Comparison of ENCODE assay signal across 2 cellular contexts in the genomic region with DNA sequence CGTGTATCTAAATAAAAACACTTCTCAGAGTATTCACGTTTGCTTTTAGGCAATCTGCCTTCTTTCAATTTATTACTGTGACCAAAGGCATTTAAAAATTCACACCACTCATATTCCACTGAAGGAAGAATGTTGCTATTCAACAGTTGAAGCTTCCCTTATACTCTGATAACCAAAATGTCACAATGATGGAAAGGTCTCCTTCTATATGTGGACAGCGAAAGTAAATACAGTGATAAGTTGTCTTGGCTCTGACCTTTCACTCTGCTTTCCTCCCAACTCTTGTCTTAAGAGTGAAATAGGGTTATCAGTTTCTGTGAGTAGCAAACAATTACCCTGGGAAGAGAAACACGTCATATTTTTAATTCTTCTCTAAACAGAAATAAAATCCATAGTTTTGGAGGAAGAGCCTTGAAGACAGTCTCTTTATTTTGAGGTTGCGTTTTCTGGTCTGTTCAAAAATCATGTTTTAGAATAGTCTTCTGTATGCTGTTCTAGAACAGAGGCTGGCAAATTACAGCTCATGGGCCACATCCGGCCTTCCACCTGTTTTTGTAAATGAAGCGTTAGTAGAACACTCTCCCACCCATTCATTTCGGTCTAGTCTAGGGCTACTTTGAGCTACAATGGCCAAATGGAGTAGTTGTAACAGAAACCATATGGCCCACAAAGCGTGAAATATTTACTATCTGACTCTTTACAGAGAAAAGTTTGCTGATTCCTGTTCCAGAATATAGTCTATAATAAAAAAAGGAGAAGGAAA.
TF ChIP-seq lines count a peak whose summit lies in the region.

No MANE protein-coding gene starts in this region.

TF ChIP-seq in HEK293, 187 proteins besides CTCF, POLR2A, EP300 and RAD21:
- TF ChIP-seq TRIM28 (IDR thresholded peaks at IDR 0.05; ENCODE audit: borderline replicate concordance, low read length) = 0 out of 2 replicates have a peak, but pooled peaks have one; percentile 14
- TF ChIP-seq, protein P1, sequence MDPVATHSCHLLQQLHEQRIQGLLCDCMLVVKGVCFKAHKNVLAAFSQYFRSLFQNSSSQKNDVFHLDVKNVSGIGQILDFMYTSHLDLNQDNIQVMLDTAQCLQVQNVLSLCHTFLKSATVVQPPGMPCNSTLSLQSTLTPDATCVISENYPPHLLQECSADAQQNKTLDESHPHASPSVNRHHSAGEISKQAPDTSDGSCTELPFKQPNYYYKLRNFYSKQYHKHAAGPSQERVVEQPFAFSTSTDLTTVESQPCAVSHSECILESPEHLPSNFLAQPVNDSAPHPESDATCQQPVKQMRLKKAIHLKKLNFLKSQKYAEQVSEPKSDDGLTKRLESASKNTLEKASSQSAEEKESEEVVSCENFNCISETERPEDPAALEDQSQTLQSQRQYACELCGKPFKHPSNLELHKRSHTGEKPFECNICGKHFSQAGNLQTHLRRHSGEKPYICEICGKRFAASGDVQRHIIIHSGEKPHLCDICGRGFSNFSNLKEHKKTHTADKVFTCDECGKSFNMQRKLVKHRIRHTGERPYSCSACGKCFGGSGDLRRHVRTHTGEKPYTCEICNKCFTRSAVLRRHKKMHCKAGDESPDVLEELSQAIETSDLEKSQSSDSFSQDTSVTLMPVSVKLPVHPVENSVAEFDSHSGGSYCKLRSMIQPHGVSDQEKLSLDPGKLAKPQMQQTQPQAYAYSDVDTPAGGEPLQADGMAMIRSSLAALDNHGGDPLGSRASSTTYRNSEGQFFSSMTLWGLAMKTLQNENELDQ (tag by site-specific recombination; IDR thresholded peaks at IDR 0.05; ENCODE audit: low read depth) = no peak
- no peak for TF ChIP-seq ZNF292 (tag by site-specific recombination; IDR thresholded peaks at IDR 0.05; ENCODE audit: borderline replicate concordance, low read depth)
- TF ChIP-seq ZNF311 (tag by site-specific recombination; IDR thresholded peaks at IDR 0.05; ENCODE audit: borderline replicate concordance) = no peak
- TF ChIP-seq, protein P2, sequence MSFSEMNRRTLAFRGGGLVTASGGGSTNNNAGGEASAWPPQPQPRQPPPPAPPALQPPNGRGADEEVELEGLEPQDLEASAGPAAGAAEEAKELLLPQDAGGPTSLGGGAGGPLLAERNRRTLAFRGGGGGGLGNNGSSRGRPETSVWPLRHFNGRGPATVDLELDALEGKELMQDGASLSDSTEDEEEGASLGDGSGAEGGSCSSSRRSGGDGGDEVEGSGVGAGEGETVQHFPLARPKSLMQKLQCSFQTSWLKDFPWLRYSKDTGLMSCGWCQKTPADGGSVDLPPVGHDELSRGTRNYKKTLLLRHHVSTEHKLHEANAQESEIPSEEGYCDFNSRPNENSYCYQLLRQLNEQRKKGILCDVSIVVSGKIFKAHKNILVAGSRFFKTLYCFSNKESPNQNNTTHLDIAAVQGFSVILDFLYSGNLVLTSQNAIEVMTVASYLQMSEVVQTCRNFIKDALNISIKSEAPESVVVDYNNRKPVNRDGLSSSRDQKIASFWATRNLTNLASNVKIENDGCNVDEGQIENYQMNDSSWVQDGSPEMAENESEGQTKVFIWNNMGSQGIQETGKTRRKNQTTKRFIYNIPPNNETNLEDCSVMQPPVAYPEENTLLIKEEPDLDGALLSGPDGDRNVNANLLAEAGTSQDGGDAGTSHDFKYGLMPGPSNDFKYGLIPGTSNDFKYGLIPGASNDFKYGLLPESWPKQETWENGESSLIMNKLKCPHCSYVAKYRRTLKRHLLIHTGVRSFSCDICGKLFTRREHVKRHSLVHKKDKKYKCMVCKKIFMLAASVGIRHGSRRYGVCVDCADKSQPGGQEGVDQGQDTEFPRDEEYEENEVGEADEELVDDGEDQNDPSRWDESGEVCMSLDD (tag by site-specific recombination; IDR thresholded peaks at IDR 0.05) = no peak
- TF ChIP-seq TCF7L2 (IDR thresholded peaks at IDR 0.05; ENCODE audit: borderline replicate concordance, low read depth, low read length) = 0 out of 2 replicates have a peak, but pooled peaks have one; percentile 25
- TF ChIP-seq, protein P3, sequence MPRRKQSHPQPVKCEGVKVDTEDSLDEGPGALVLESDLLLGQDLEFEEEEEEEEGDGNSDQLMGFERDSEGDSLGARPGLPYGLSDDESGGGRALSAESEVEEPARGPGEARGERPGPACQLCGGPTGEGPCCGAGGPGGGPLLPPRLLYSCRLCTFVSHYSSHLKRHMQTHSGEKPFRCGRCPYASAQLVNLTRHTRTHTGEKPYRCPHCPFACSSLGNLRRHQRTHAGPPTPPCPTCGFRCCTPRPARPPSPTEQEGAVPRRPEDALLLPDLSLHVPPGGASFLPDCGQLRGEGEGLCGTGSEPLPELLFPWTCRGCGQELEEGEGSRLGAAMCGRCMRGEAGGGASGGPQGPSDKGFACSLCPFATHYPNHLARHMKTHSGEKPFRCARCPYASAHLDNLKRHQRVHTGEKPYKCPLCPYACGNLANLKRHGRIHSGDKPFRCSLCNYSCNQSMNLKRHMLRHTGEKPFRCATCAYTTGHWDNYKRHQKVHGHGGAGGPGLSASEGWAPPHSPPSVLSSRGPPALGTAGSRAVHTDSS (tag by site-specific recombination; IDR thresholded peaks at IDR 0.05) = no peak
TF ChIP-seq in HEK293: peak in this region for 2.

TF ChIP-seq in K562, 482 proteins besides CTCF, POLR2A, EP300 and RAD21:
- TF ChIP-seq FIP1L1 (IDR thresholded peaks at IDR 0.05; ENCODE audit: low read depth, low read length, poor library complexity, severe bottlenecking) (no peak), MCM7 (IDR thresholded peaks at IDR 0.05) (no peak), RBM15 (IDR thresholded peaks at IDR 0.05; ENCODE audit: insufficient read depth, low read length) (no peak), POU5F1 (IDR thresholded peaks at IDR 0.05; ENCODE audit: borderline replicate concordance, low read depth, low read length, partially characterized antibody) (no peak), SMAD2 (IDR thresholded peaks at IDR 0.05; ENCODE audit: low read depth, low read length) (no peak), FOXA3 (CRISPR knock-in tag; conservative IDR thresholded peaks at IDR 0.05 in 1 of 2, IDR thresholded peaks at IDR 0.05 in 1 of 2) (0 out of 4 replicates have a peak, but pooled peaks of 1 of the 2 experiments have one; percentile 12), MCM3 (IDR thresholded peaks at IDR 0.05) (no peak), ASH1L (IDR thresholded peaks at IDR 0.05; ENCODE audit: borderline replicate concordance, low read depth, partially characterized antibody) (no peak), ZNF12 (CRISPR knock-in tag; IDR thresholded peaks at IDR 0.05) (no peak), LCOR (CRISPR knock-in tag; IDR thresholded peaks at IDR 0.05) (no peak), CBFA2T2 (conservative IDR thresholded peaks at IDR 0.05) (no peak), CSDE1 (IDR thresholded peaks at IDR 0.05) (no peak), TFAM (CRISPR knock-in tag; conservative IDR thresholded peaks at IDR 0.05) (no peak), CEBPB (tag; IDR thresholded peaks at IDR 0.05) (no peak), ZNF668 (CRISPR knock-in tag; IDR thresholded peaks at IDR 0.05) (no peak), NR2C2 (CRISPR knock-in tag; IDR thresholded peaks at IDR 0.05) (no peak), NR2C2 (tag; IDR thresholded peaks at IDR 0.05) (peak; percentile 49; the same call in 1 of the 2 replicates), MEIS2 (IDR thresholded peaks at IDR 0.05; ENCODE audit: partially characterized antibody) (peak; percentile 90), NR2C1 (IDR thresholded peaks at IDR 0.05) (no peak), NR2C1 (tag; IDR thresholded peaks at IDR 0.05) (peak; percentile 40; the same call in 1 of the 2 replicates), HMG20B (CRISPR knock-in tag; IDR thresholded peaks at IDR 0.05) (no peak), JUND (IDR thresholded peaks at IDR 0.05; ENCODE audit: borderline replicate concordance, low read depth, low read length) (no peak), JUND (tag; IDR thresholded peaks at IDR 0.05; ENCODE audit: borderline replicate concordance, low read depth, low read length) (no peak), CBX1 (IDR thresholded peaks at IDR 0.05; ENCODE audit: low read depth) (no peak)
- TF ChIP-seq, protein P4, sequence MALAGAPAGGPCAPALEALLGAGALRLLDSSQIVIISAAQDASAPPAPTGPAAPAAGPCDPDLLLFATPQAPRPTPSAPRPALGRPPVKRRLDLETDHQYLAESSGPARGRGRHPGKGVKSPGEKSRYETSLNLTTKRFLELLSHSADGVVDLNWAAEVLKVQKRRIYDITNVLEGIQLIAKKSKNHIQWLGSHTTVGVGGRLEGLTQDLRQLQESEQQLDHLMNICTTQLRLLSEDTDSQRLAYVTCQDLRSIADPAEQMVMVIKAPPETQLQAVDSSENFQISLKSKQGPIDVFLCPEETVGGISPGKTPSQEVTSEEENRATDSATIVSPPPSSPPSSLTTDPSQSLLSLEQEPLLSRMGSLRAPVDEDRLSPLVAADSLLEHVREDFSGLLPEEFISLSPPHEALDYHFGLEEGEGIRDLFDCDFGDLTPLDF (CRISPR knock-in tag; IDR thresholded peaks at IDR 0.05) = no peak
- TF ChIP-seq, protein P5, sequence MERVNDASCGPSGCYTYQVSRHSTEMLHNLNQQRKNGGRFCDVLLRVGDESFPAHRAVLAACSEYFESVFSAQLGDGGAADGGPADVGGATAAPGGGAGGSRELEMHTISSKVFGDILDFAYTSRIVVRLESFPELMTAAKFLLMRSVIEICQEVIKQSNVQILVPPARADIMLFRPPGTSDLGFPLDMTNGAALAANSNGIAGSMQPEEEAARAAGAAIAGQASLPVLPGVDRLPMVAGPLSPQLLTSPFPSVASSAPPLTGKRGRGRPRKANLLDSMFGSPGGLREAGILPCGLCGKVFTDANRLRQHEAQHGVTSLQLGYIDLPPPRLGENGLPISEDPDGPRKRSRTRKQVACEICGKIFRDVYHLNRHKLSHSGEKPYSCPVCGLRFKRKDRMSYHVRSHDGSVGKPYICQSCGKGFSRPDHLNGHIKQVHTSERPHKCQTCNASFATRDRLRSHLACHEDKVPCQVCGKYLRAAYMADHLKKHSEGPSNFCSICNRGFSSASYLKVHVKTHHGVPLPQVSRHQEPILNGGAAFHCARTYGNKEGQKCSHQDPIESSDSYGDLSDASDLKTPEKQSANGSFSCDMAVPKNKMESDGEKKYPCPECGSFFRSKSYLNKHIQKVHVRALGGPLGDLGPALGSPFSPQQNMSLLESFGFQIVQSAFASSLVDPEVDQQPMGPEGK (CRISPR knock-in tag; IDR thresholded peaks at IDR 0.05; ENCODE audit: borderline replicate concordance) = no peak
- TF ChIP-seq, protein P6, sequence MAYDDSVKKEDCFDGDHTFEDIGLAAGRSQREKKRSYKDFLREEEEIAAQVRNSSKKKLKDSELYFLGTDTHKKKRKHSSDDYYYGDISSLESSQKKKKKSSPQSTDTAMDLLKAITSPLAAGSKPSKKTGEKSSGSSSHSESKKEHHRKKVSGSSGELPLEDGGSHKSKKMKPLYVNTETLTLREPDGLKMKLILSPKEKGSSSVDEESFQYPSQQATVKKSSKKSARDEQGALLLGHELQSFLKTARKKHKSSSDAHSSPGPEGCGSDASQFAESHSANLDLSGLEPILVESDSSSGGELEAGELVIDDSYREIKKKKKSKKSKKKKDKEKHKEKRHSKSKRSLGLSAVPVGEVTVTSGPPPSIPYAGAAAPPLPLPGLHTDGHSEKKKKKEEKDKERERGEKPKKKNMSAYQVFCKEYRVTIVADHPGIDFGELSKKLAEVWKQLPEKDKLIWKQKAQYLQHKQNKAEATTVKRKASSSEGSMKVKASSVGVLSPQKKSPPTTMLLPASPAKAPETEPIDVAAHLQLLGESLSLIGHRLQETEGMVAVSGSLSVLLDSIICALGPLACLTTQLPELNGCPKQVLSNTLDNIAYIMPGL (CRISPR knock-in tag; IDR thresholded peaks at IDR 0.05) = no peak
- TF ChIP-seq, protein P7, sequence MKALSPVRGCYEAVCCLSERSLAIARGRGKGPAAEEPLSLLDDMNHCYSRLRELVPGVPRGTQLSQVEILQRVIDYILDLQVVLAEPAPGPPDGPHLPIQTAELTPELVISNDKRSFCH (CRISPR knock-in tag; IDR thresholded peaks at IDR 0.05) = no peak
- TF ChIP-seq, protein P7 (tag; IDR thresholded peaks at IDR 0.05) = peak; percentile 71
- TF ChIP-seq, protein P8, sequence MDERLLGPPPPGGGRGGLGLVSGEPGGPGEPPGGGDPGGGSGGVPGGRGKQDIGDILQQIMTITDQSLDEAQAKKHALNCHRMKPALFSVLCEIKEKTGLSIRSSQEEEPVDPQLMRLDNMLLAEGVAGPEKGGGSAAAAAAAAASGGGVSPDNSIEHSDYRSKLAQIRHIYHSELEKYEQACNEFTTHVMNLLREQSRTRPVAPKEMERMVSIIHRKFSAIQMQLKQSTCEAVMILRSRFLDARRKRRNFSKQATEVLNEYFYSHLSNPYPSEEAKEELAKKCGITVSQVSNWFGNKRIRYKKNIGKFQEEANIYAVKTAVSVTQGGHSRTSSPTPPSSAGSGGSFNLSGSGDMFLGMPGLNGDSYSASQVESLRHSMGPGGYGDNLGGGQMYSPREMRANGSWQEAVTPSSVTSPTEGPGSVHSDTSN (CRISPR knock-in tag; IDR thresholded peaks at IDR 0.05; ENCODE audit: low read depth) = no peak
- TF ChIP-seq, protein P8 (tag; conservative IDR thresholded peaks at IDR 0.05; ENCODE audit: low read depth) = peak; percentile 87
- TF ChIP-seq, protein P9, sequence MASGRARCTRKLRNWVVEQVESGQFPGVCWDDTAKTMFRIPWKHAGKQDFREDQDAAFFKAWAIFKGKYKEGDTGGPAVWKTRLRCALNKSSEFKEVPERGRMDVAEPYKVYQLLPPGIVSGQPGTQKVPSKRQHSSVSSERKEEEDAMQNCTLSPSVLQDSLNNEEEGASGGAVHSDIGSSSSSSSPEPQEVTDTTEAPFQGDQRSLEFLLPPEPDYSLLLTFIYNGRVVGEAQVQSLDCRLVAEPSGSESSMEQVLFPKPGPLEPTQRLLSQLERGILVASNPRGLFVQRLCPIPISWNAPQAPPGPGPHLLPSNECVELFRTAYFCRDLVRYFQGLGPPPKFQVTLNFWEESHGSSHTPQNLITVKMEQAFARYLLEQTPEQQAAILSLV (tag; IDR thresholded peaks at IDR 0.05) = no peak
TF ChIP-seq in K562: peak in this region for 6.
